In genomic region chr5:80463269-80463668, GRCh38 we compare ENCODE assay signal across 10 cellular contexts. TPM values are rescaled to one million over a fixed set of nuclear protein-coding genes. Genes with fewer than 3 reads are reported as not detected.
"Had no signal": no experiment of that assay in that cellular context is flagged by ENCODE, and none has a peak within 500 bp of the region (broad histone marks: within the 10 kb centered on the region; RNA-seq: fewer than 3 reads in every experiment).

No MANE protein-coding gene starts in this region.

- H3K4me3 ChIP-seq: GM23338 had no signal

- H3K4me2 ChIP-seq: GM23338 had no signal

- DNase-seq: H9, HCEC 1CT, HFFc6, KG1 had no signal

- ATAC-seq: GM23338, HepG2 had no signal

- FAIRE-seq: H1, H54, HepG2 had no signal

- H2AFZ ChIP-seq: GM23338 had no signal

- H3K27ac ChIP-seq: HL-60 had no signal

RNA-seq across cellular contexts. Expression of gene FAM151B, which starts 24.6 kb away (rescaled TPM):
- total RNA-seq: GM23338 had no signal
- polyA plus RNA-seq: IgD-negative memory B cell had no signal
